22 cellular contexts compared by ENCODE assay signal in genomic region chr2:219182331-219183150, GRCh38. TPM values are rescaled to one million over a fixed set of nuclear protein-coding genes. Genes with fewer than 3 reads are reported as not detected.
DNase-seq lines count a peak whose midpoint lies in the region; ATAC-seq and TF ChIP-seq lines count a peak whose summit lies in the region.
"Had no signal": no experiment of that assay in that cellular context is flagged by ENCODE, and none has a peak within 500 bp of the region (broad histone marks: within the 10 kb centered on the region; RNA-seq: fewer than 3 reads in every experiment).

No MANE protein-coding gene starts in this region.

- 41 to 71% methylated on average over 8 of the region's 8 CpGs for WGBS in sigmoid colon, 2 donors

- no peak overlapping the region for H3K9ac ChIP-seq in Loucy (ENCODE audit: low read depth, low read length, poor library complexity, severe bottlenecking)
- H3K9ac ChIP-seq: SK-N-SH had no signal

- H3K36me3 ChIP-seq in Loucy (ENCODE audit: insufficient read depth, low read length) (peaks cover 41% of the 10 kb centered on the region; the same call in 1 of the 2 replicates), sigmoid colon (peaks cover 29 to 60% (median 40%) of the 10 kb centered on the region in 4 donors)

- TF ChIP-seq CTCF in Loucy (conservative IDR thresholded peaks at IDR 0.05; ENCODE audit: low read length) (no peak), sigmoid colon (IDR thresholded peaks at IDR 0.05) (no peak)

- H3K4me1 ChIP-seq in Loucy (ENCODE audit: insufficient read depth, low read length, poor library complexity, severe bottlenecking) (peaks cover 29% of the 10 kb centered on the region), sigmoid colon (peaks cover 0 to 18% (median 16%) of the 10 kb centered on the region in 4 donors)

- no peaks in the 10 kb centered on the region for H3K27me3 ChIP-seq in Loucy (ENCODE audit: insufficient read depth, low read length, poor library complexity, severe bottlenecking)
- H3K27me3 ChIP-seq in sigmoid colon = no peaks in the 10 kb centered on the region
- H3K27me3 ChIP-seq: upper lobe of left lung had no signal

- H3K4me3 Mint-ChIP-seq in activated CD4-positive, alpha-beta T cell treated with anti-CD3 and anti-CD28 coated beads, Interleukin-2, amount 10 ng/mL, durations not matched to agents 7 days and 5 days = peak overlapping the region; percentile 24
- peak overlapping the region; percentile 28 for H3K4me3 Mint-ChIP-seq in dendritic cell treated with granulocyte-macrophage colony-stimulating factor and Interleukin-4, amounts not matched to agents 40 ng/mL and 50 ng/mL, for 4 days

- H3K9me3 ChIP-seq in Loucy (ENCODE audit: insufficient read depth, low read depth, low read length) = no peaks in the 10 kb centered on the region
- no peaks in the 10 kb centered on the region for H3K9me3 ChIP-seq in sigmoid colon
- H3K9me3 ChIP-seq: SK-N-SH, upper lobe of left lung had no signal

- no peak overlapping the region for H3K4me3 ChIP-seq in Loucy (ENCODE audit: low read length, poor library complexity, severe bottlenecking)
- no peak overlapping the region for H3K4me3 ChIP-seq in sigmoid colon
- H3K4me3 ChIP-seq: PC-9, upper lobe of left lung had no signal

- no peak for TF ChIP-seq EP300 in sigmoid colon (IDR thresholded peaks at IDR 0.05)

- no peaks in the 10 kb centered on the region for H3K27me3 Mint-ChIP-seq in activated CD4-positive, alpha-beta T cell treated with anti-CD3 and anti-CD28 coated beads, Interleukin-2, amount 10 ng/mL, durations not matched to agents 7 days and 5 days
- no peaks in the 10 kb centered on the region for H3K27me3 Mint-ChIP-seq in dendritic cell treated with granulocyte-macrophage colony-stimulating factor and Interleukin-4, amounts not matched to agents 40 ng/mL and 50 ng/mL, for 4 days

- H3K36me3 Mint-ChIP-seq in activated CD4-positive, alpha-beta T cell treated with anti-CD3 and anti-CD28 coated beads, Interleukin-2, amount 10 ng/mL, durations not matched to agents 7 days and 5 days (ENCODE audit: low read depth) = peaks cover 61% of the 10 kb centered on the region
- H3K36me3 Mint-ChIP-seq in dendritic cell treated with granulocyte-macrophage colony-stimulating factor and Interleukin-4, amounts not matched to agents 40 ng/mL and 50 ng/mL, for 4 days (ENCODE audit: low read depth) = peaks cover 94% of the 10 kb centered on the region

- peaks cover 20% of the 10 kb centered on the region for H4K20me1 ChIP-seq in Loucy (ENCODE audit: insufficient read depth, low read length, poor library complexity, severe bottlenecking)

- peak overlapping the region; percentile 72 for H3K27ac Mint-ChIP-seq in activated CD4-positive, alpha-beta T cell treated with anti-CD3 and anti-CD28 coated beads, Interleukin-2, amount 10 ng/mL, durations not matched to agents 7 days and 5 days
- H3K27ac Mint-ChIP-seq in dendritic cell treated with granulocyte-macrophage colony-stimulating factor and Interleukin-4, amounts not matched to agents 40 ng/mL and 50 ng/mL, for 4 days = peak overlapping the region; percentile 71

- no peak overlapping the region for H2AFZ ChIP-seq in Loucy (ENCODE audit: low read length)
- H2AFZ ChIP-seq: PC-9 had no signal

- H3K4me2 ChIP-seq in Loucy (ENCODE audit: low read depth, low read length, poor library complexity, severe bottlenecking) = peak overlapping the region; percentile 21
- H3K4me2 ChIP-seq: PC-9, SK-N-SH had no signal

- CTCF ChIA-PET in activated CD4-positive, alpha-beta T cell treated with anti-CD3 and anti-CD28 coated beads, Interleukin-2, amount 10 ng/mL, durations not matched to agents 7 days and 5 days (lab: Charles Lee) = interaction anchor here (1.0 to 7.2 kb wide), 10 partner anchors 10 to 112 kb away, joined by 3 to 40 read pairs (median 8); partner anchors contain the start of genes NHEJ1 and ZFAND2B

- ATAC-seq in GM18511 (IDR thresholded peaks at IDR 0.05; ENCODE audit: unreplicated experiment) = no peak

- H3K4me1 Mint-ChIP-seq in activated CD4-positive, alpha-beta T cell treated with anti-CD3 and anti-CD28 coated beads, Interleukin-2, amount 10 ng/mL, durations not matched to agents 7 days and 5 days = peaks cover 63% of the 10 kb centered on the region
- H3K4me1 Mint-ChIP-seq in dendritic cell treated with granulocyte-macrophage colony-stimulating factor and Interleukin-4, amounts not matched to agents 40 ng/mL and 50 ng/mL, for 4 days (ENCODE audit: low read depth) = peaks cover 60% of the 10 kb centered on the region

- TF ChIP-seq POLR2A in sigmoid colon (IDR thresholded peaks at IDR 0.05) = no peak

- H3F3A ChIP-seq in Loucy (ENCODE audit: low read depth) = peaks cover 4% of the 10 kb centered on the region; the same call in 1 of the 2 replicates

- no peaks in the 10 kb centered on the region for H3K9me2 ChIP-seq in Loucy (replicated peaks; ENCODE audit: low read depth, low read length)
- H3K9me2 ChIP-seq: SK-N-SH had no signal

- intact Hi-C loops in dendritic cell treated with granulocyte-macrophage colony-stimulating factor and Interleukin-4, amounts not matched to agents 40 ng/mL and 50 ng/mL, for 4 days (cut with micrococcal nuclease) = no loop called here
- intact Hi-C loops in sigmoid colon (cut with DNase I) = no loop called here

- H3K27ac ChIP-seq in sigmoid colon = peak overlapping the region in 1 of 4 donors; percentile 6
- H3K27ac ChIP-seq: PC-9, VCaP had no signal

- DNase-seq in activated CD4-positive, alpha-beta T cell treated with anti-CD3 and anti-CD28 coated beads, Interleukin-2, amount 10 ng/mL, durations not matched to agents 7 days and 5 days = no peak
- DNase-seq in activated CD4-positive, alpha-beta T cell treated with anti-CD3 and anti-CD28 coated beads, Interleukin-2, amount 50 U/mL, for 1 hour = no peak
- DNase-seq in sigmoid colon = peak; percentile 58
- no peak for DNase-seq in pons (ENCODE audit: low spot score)
- no peak for DNase-seq in activated CD8-positive, alpha-beta memory T cell treated with anti-CD3 and anti-CD28 coated beads, Interleukin-2, amount 50 U/mL, for 48 hours
- DNase-seq: ACHN; activated T-cell treated with anti-CD3 and anti-CD28 coated beads for 4 hours; amygdala; foreskin melanocyte; GDM1; H7; NCI-H187 treated with DMSO at 0.1 percent for 48 hours; NCI-H526; nucleus accumbens; PC-9; SK-N-SH; stimulated activated CD4-positive, alpha-beta T cell treated with anti-CD3 and anti-CD28 coated beads, Interleukin-4, amount 100 ng/mL, for 24 hours had no signal

- H3K9me3 Mint-ChIP-seq in activated CD4-positive, alpha-beta T cell treated with anti-CD3 and anti-CD28 coated beads, Interleukin-2, amount 10 ng/mL, durations not matched to agents 7 days and 5 days = no peaks in the 10 kb centered on the region
- H3K9me3 Mint-ChIP-seq in dendritic cell treated with granulocyte-macrophage colony-stimulating factor and Interleukin-4, amounts not matched to agents 40 ng/mL and 50 ng/mL, for 4 days = no peaks in the 10 kb centered on the region

- POLR2A ChIA-PET in activated CD4-positive, alpha-beta T cell treated with anti-CD3 and anti-CD28 coated beads, Interleukin-2, amount 10 ng/mL, durations not matched to agents 7 days and 5 days (lab: Charles Lee) = interaction anchor here (0.7 to 1.6 kb wide), 3 partner anchors 11 to 24 kb away, joined by 3 to 4 read pairs (median 4); partner anchors contain the start of gene ZFAND2B

- peaks cover 37% of the 10 kb centered on the region for H3K79me2 ChIP-seq in Loucy (ENCODE audit: insufficient read depth, low read length)

RNA-seq across cellular contexts. Expression of gene RETREG2, which starts 4.5 kb away (rescaled TPM):
- total RNA-seq in activated CD4-positive, alpha-beta T cell treated with anti-CD3 and anti-CD28 coated beads, Interleukin-2, amount 10 ng/mL, durations not matched to agents 7 days and 5 days = 100 to 1,000 TPM in 1 of 2 experiments, 10 to 100 TPM in 1; 95.1 to 102 TPM
- 10 to 100 TPM; 37.3 to 48.2 (median 43.2) TPM for total RNA-seq in sigmoid colon
- 10 to 100 TPM; 36.6 to 81.3 (median 43.5) TPM for polyA plus RNA-seq in sigmoid colon

RNA-seq across cellular contexts. Expression of gene CNPPD1, which starts 5.8 kb away (rescaled TPM):
- total RNA-seq in activated CD4-positive, alpha-beta T cell treated with anti-CD3 and anti-CD28 coated beads, Interleukin-2, amount 10 ng/mL, durations not matched to agents 7 days and 5 days = 10 to 100 TPM; 79.6 to 79.8 TPM
- total RNA-seq in sigmoid colon = 10 to 100 TPM; 24.1 to 38.5 (median 34.1) TPM
- polyA plus RNA-seq in sigmoid colon = 10 to 100 TPM; 53.5 to 79.5 (median 59.4) TPM

RNA-seq across cellular contexts. Expression of gene SLC23A3, which starts 12.7 kb away (rescaled TPM):
- 1 to 10 TPM; 2.3 to 2.8 TPM for total RNA-seq in activated CD4-positive, alpha-beta T cell treated with anti-CD3 and anti-CD28 coated beads, Interleukin-2, amount 10 ng/mL, durations not matched to agents 7 days and 5 days
- total RNA-seq in sigmoid colon = 1 to 10 TPM in 1 of 4 donors, under 1 TPM in 3; 0.14 to 3.9 (median 0.67) TPM
- polyA plus RNA-seq in sigmoid colon = 1 to 10 TPM in 2 of 3 donors, under 1 TPM in 1; 0.60 to 6.5 (median 1.6) TPM
- total RNA-seq: H7 had no signal

RNA-seq across cellular contexts. Expression of gene NHEJ1, which starts 21.9 kb away (rescaled TPM):
- total RNA-seq in activated CD4-positive, alpha-beta T cell treated with anti-CD3 and anti-CD28 coated beads, Interleukin-2, amount 10 ng/mL, durations not matched to agents 7 days and 5 days = 10 to 100 TPM; 18.1 to 20.3 TPM
- 10 to 100 TPM; 15.1 to 22.5 (median 18.4) TPM for total RNA-seq in sigmoid colon
- polyA plus RNA-seq in sigmoid colon = 10 to 100 TPM; 23.6 to 60.1 (median 50.2) TPM

RNA-seq across cellular contexts. Expression of gene ZFAND2B, which starts 24.0 kb away (rescaled TPM):
- total RNA-seq in activated CD4-positive, alpha-beta T cell treated with anti-CD3 and anti-CD28 coated beads, Interleukin-2, amount 10 ng/mL, durations not matched to agents 7 days and 5 days = 10 to 100 TPM; 49.1 to 60.2 TPM
- total RNA-seq in sigmoid colon = 10 to 100 TPM; 26.9 to 55.8 (median 45.6) TPM
- polyA plus RNA-seq in sigmoid colon = 100 to 1,000 TPM in 1 of 3 donors, 10 to 100 TPM in 2; 52.4 to 103 (median 95.5) TPM
